In the genomic region with DNA sequence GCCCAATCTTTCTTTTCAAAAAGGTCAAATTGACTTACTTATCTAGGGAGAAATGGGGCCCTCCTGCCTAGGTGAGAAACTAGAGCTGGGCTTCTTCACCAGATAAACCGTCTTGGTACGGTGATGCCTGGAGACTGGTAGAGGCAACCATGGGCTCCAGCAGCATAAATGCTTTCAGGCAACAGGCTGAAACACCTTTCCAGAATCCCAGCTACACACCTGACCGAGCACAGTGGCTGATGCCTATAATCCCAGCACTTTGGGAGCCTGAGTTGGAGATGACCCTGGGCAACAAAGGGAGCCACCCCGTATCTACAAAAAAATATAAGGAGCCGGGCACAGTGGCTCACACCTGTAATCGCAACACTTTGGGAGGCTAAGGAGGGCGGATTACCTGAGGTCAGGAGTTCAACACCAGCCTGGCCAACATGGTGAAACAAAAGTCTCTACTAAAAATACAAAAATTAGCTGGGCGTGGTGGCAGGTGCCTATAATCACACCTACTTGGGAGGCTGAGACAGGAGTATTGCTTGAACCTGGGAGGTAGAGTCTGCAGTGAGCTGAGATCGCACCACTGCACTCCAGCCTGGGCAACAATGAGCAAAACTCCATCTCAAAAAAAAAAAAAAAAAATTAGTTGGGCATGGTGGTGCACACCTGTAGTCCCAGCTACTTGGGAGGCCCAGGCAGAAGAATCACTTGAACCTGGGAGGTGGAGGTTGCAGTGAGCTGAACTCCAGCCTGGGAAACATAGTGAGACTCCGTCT, we compare ENCODE assay signal across 15 cellular contexts. TPM values are rescaled to one million over a fixed set of nuclear protein-coding genes. Genes with fewer than 3 reads are reported as not detected.
DNase-seq lines count a peak whose midpoint lies in the region; ATAC-seq and TF ChIP-seq lines count a peak whose summit lies in the region.
"Had no signal": no experiment of that assay in that cellular context is flagged by ENCODE, and none has a peak within 500 bp of the region (broad histone marks: within the 10 kb centered on the region; RNA-seq: fewer than 3 reads in every experiment).

No MANE protein-coding gene starts in this region.

- H3K4me3 Mint-ChIP-seq in activated T-cell treated with anti-CD3 and anti-CD28 coated beads, Interleukin-2, amount 50 U/mL, for 24 hours, result no peak overlapping the region
- no peak overlapping the region for H3K4me3 Mint-ChIP-seq in activated T-cell treated with anti-CD3 and anti-CD28 coated beads, Interleukin-2, amount 50 U/mL, for 4 hours
- H3K4me3 Mint-ChIP-seq: CD14-positive monocyte; dendritic cell treated with granulocyte-macrophage colony-stimulating factor and Interleukin-4, amounts not matched to agents 40 ng/mL and 50 ng/mL, for 4 days had no signal

- H3K36me3 ChIP-seq in spleen, result peaks cover 0 to 57% (median 25%) of the 10 kb centered on the region in 6 donors

- intact Hi-C loops in spleen (cut with DNase I; ENCODE audit: low total_unique reads), result loop anchor here (2.0 kb wide), 1 partner anchor 25 kb away; the partner anchor contains the start of gene TLCD1

- 92 to 96% (median 96%) methylated on average over 8 to 10 of the region's 10 CpGs for WGBS in spleen, 5 donors

- no peaks in the 10 kb centered on the region for H3K9me3 ChIP-seq in spleen
- H3K9me3 ChIP-seq: right atrium auricular region had no signal

- H3K4me1 ChIP-seq in spleen, result peaks cover 18 to 46% (median 29%) of the 10 kb centered on the region in 6 donors

- no peak for DNase-seq in activated T-cell treated with anti-CD3 and anti-CD28 coated beads, Interleukin-2, amount 50 U/mL, for 24 hours
- DNase-seq in activated T-cell treated with anti-CD3 and anti-CD28 coated beads, Interleukin-2, amount 50 U/mL, for 4 hours, result no peak
- DNase-seq in spleen (peak; percentile 28), iPS-NIHi11 (ENCODE audit: low spot score) (no peak)
- DNase-seq: activated naive CD4-positive, alpha-beta T cell; KG1; mesendoderm; NCI-H1105 treated with DMSO at 0.1 percent for 48 hours; NCI-H774; stimulated activated CD4-positive, alpha-beta T cell treated with anti-CD3 and anti-CD28 coated beads, Interleukin-1b, Interleukin-23, amount 100 ng/mL, for 48 hours; WERI-Rb-1 had no signal

- H3K36me3 Mint-ChIP-seq in activated T-cell treated with anti-CD3 and anti-CD28 coated beads, Interleukin-2, amount 50 U/mL, for 24 hours (ENCODE audit: low read depth), result peaks cover 79% of the 10 kb centered on the region
- H3K36me3 Mint-ChIP-seq in activated T-cell treated with anti-CD3 and anti-CD28 coated beads, Interleukin-2, amount 50 U/mL, for 4 hours (ENCODE audit: insufficient read depth), result peaks cover 5% of the 10 kb centered on the region

- no peaks in the 10 kb centered on the region for H3K27me3 Mint-ChIP-seq in activated T-cell treated with anti-CD3 and anti-CD28 coated beads, Interleukin-2, amount 50 U/mL, for 24 hours
- no peaks in the 10 kb centered on the region for H3K27me3 Mint-ChIP-seq in activated T-cell treated with anti-CD3 and anti-CD28 coated beads, Interleukin-2, amount 50 U/mL, for 4 hours (ENCODE audit: low read depth)
- H3K27me3 Mint-ChIP-seq: dendritic cell treated with granulocyte-macrophage colony-stimulating factor and Interleukin-4, amounts not matched to agents 40 ng/mL and 50 ng/mL, for 4 days had no signal

- no peak for TF ChIP-seq POLR2A in spleen (IDR thresholded peaks at IDR 0.05)

- H3K27ac Mint-ChIP-seq in activated T-cell treated with anti-CD3 and anti-CD28 coated beads, Interleukin-2, amount 50 U/mL, for 24 hours, result peak overlapping the region; percentile 26
- H3K27ac Mint-ChIP-seq: CD14-positive monocyte; dendritic cell treated with granulocyte-macrophage colony-stimulating factor and Interleukin-4, amounts not matched to agents 40 ng/mL and 50 ng/mL, for 4 days had no signal

- no peak overlapping the region for H3K27ac ChIP-seq in spleen
- H3K27ac ChIP-seq: right atrium auricular region had no signal

- H3K9me3 Mint-ChIP-seq in activated T-cell treated with anti-CD3 and anti-CD28 coated beads, Interleukin-2, amount 50 U/mL, for 24 hours, result no peaks in the 10 kb centered on the region
- no peaks in the 10 kb centered on the region for H3K9me3 Mint-ChIP-seq in activated T-cell treated with anti-CD3 and anti-CD28 coated beads, Interleukin-2, amount 50 U/mL, for 4 hours
- H3K9me3 Mint-ChIP-seq: CD14-positive monocyte; dendritic cell treated with granulocyte-macrophage colony-stimulating factor and Interleukin-4, amounts not matched to agents 40 ng/mL and 50 ng/mL, for 4 days had no signal

- peaks cover 36% of the 10 kb centered on the region for H3K4me1 Mint-ChIP-seq in activated T-cell treated with anti-CD3 and anti-CD28 coated beads, Interleukin-2, amount 50 U/mL, for 24 hours (ENCODE audit: low read depth)
- peaks cover 8% of the 10 kb centered on the region for H3K4me1 Mint-ChIP-seq in activated T-cell treated with anti-CD3 and anti-CD28 coated beads, Interleukin-2, amount 50 U/mL, for 4 hours (ENCODE audit: low read depth)

- TF ChIP-seq CTCF in spleen (IDR thresholded peaks at IDR 0.05 in 8 of 11, conservative IDR thresholded peaks at IDR 0.05 in 3 of 11), result no peak

- no peaks in the 10 kb centered on the region for H3K27me3 ChIP-seq in spleen (replicated peaks in 1 of 7)
- H3K27me3 ChIP-seq: right atrium auricular region had no signal

- ATAC-seq in activated T-cell treated with anti-CD3 and anti-CD28 coated beads, Interleukin-2, amount 50 U/mL, for 4 hours, result no peak
- ATAC-seq: esophagus mucosa had no signal

- no peak overlapping the region for H3K4me3 ChIP-seq in spleen
- H3K4me3 ChIP-seq: right atrium auricular region had no signal

RNA-seq across cellular contexts. Expression of gene TRAF4, which starts 8.0 kb away (rescaled TPM):
- total RNA-seq in activated T-cell treated with anti-CD3 and anti-CD28 coated beads, Interleukin-2, amount 50 U/mL, for 4 hours, result 100 to 1,000 TPM; 221 to 247 (median 229) TPM
- 10 to 100 TPM; 19.8 to 75.5 (median 32.7) TPM for total RNA-seq in spleen
- polyA plus RNA-seq in spleen, result 10 to 100 TPM; 24.8 to 38.1 (median 35.6) TPM

RNA-seq across cellular contexts. Expression of gene NEK8, which starts 23.2 kb away (rescaled TPM):
- 1 to 10 TPM; 5.8 to 7.7 (median 7.6) TPM for total RNA-seq in activated T-cell treated with anti-CD3 and anti-CD28 coated beads, Interleukin-2, amount 50 U/mL, for 4 hours
- 10 to 100 TPM in 6 of 7 donors, 1 to 10 TPM in 1; 8.9 to 17.6 (median 12.8) TPM for total RNA-seq in spleen
- 10 to 100 TPM in 1 of 3 donors, 1 to 10 TPM in 2; 7.3 to 14.3 (median 7.7) TPM for polyA plus RNA-seq in spleen

RNA-seq across cellular contexts. Expression of gene TLCD1, which starts 25.8 kb away (rescaled TPM):
- 10 to 100 TPM; 20.8 to 28.5 (median 23.8) TPM for total RNA-seq in activated T-cell treated with anti-CD3 and anti-CD28 coated beads, Interleukin-2, amount 50 U/mL, for 4 hours
- total RNA-seq in spleen, result 1 to 10 TPM in 5 of 7 donors, under 1 TPM in 1, not detected in 1; 0.97 to 2.6 (median 2.0) TPM
- 1 to 10 TPM; 2.3 to 3.5 (median 2.4) TPM for polyA plus RNA-seq in spleen
- polyA plus RNA-seq: CD14-positive monocyte had no signal

RNA-seq across cellular contexts. Expression of gene RPL23A, which starts 32.0 kb away (rescaled TPM):
- total RNA-seq in activated T-cell treated with anti-CD3 and anti-CD28 coated beads, Interleukin-2, amount 50 U/mL, for 4 hours, result 1,000 to 10,000 TPM; 2,218 to 2,392 (median 2,312) TPM
- 1,000 to 10,000 TPM in 4 of 7 donors, 100 to 1,000 TPM in 3; 571 to 2,010 (median 1,472) TPM for total RNA-seq in spleen
- polyA plus RNA-seq in spleen, result 1,000 to 10,000 TPM; 2,562 to 3,144 (median 3,044) TPM

RNA-seq across cellular contexts. Expression of gene RAB34, which starts 34.1 kb away (rescaled TPM):
- total RNA-seq in activated T-cell treated with anti-CD3 and anti-CD28 coated beads, Interleukin-2, amount 50 U/mL, for 4 hours, result 100 to 1,000 TPM in 1 of 3 donors, 10 to 100 TPM in 2; 11.3 to 100 (median 14.1) TPM
- 100 to 1,000 TPM in 1 of 7 donors, 10 to 100 TPM in 6; 31.4 to 111 (median 49.4) TPM for total RNA-seq in spleen
- 10 to 100 TPM; 45.6 to 59.5 (median 56.6) TPM for polyA plus RNA-seq in spleen

Comparison
In these comparisons a context has a peak if more than half of its experiments do, and no peak if none do; other contexts are left out.
1. RNA of gene TLCD1, which starts 25.8 kb away (total RNA-seq): 20.8 to 28.5 TPM in activated T-cell treated with anti-CD3 and anti-CD28 coated beads, Interleukin-2, amount 50 U/mL, for 4 hours; 0.97 to 2.6 TPM in spleen; every median in the first group is over 4 times any median in the second.